1 cellular context compared by ENCODE assay signal in genomic region chr6:23218751-23219150, GRCh38.
TF ChIP-seq lines count a peak whose summit lies in the region.

No MANE protein-coding gene starts in this region.

TF ChIP-seq in neural cell, 6 proteins besides CTCF, POLR2A, EP300 and RAD21 (continued from another document):
- TF ChIP-seq SMC3 (conservative IDR thresholded peaks at IDR 0.05; ENCODE audit: poor library complexity): no peak
